In genomic region chr6:147216915-147217314, GRCh38 we compare ENCODE assay signal across 18 cellular contexts.
"Had no signal": no experiment of that assay in that cellular context is flagged by ENCODE, and none has a peak within 500 bp of the region (broad histone marks: within the 10 kb centered on the region; RNA-seq: fewer than 3 reads in every experiment).

No MANE protein-coding gene starts in this region.

- H3K4me3 ChIP-seq: colonic mucosa, heart right ventricle, lower lobe of right lung, sigmoid colon, smooth muscle cell, thoracic aorta, upper lobe of left lung had no signal

- DNase-seq: activated CD4-positive, alpha-beta T cell treated with anti-CD3 and anti-CD28 coated beads for 1 hour; activated CD4-positive, alpha-beta T cell treated with anti-CD3 and anti-CD28 coated beads, Interleukin-2, amount 50 U/mL, for 1 hour; activated naive CD4-positive, alpha-beta T cell treated with Interleukin-2 at 50 U/mL for 16 hours; activated naive CD8-positive, alpha-beta T cell treated with anti-CD3 and anti-CD28 coated beads for 36 hours; activated T-cell treated with anti-CD3 and anti-CD28 coated beads, Interleukin-2, amount 50 U/mL, for 24 hours; amygdala; colonic mucosa; heart right ventricle; kidney; lower lobe of right lung; naive thymus-derived CD4-positive, alpha-beta T cell; retina; sigmoid colon; stimulated activated CD4-positive, alpha-beta T cell treated with anti-CD3 and anti-CD28 coated beads, Interleukin-15, amount 100 ng/mL, for 24 hours; stimulated activated naive B cell treated with anti-CD40 and anti-IgM and Interleukin-4, amounts not matched to agents 10 μg/mL and 1 μg/mL and 100 μg/mL, for 72 hours; upper lobe of left lung had no signal
